In the genomic region with DNA sequence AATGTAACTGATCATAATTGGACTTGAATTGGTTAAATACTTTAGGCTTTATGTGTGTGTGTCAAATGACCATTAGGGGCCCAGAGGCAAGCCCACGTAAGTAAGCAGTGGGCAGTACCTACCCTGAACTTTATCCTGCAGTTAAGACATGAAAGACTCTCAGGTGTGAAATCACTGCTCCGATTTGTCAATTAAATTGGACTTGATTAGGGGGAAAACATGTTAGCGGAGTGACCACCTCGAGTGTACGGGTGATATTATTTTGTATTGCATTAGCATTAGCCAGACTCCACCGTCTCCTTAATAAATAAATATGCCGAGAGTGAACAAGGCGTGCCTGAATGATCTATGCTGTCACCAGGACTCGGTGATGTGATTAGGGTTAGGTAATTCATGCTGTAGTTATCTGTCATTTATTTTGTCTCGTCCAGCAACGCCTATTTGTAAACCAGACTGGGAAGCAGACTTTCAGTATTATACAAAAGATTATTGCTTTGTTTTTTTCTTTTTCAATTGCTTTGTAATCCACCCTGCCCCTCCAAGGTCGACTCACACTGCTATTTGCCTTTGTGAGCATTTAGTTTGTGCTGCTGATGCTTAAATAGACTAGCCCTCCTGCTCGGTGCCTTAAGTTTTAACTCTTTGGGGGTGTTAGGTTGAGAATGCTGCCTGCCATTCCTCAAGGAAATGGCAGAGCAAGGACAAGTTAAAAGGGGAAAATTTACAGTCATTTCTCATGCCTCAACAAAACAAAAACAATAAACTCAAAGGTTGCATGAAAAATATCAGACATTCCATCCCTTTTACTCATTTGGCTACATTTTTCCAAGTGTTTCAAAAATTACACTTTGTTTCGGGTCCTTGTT, we compare ENCODE assay signal across 8 cellular contexts. TPM values are rescaled to one million over a fixed set of nuclear protein-coding genes. Genes with fewer than 3 reads are reported as not detected.
DNase-seq lines count a peak whose midpoint lies in the region; ATAC-seq, FAIRE-seq and TF ChIP-seq lines count a peak whose summit lies in the region.

No MANE protein-coding gene starts in this region.

- no peaks in the 10 kb centered on the region for H3K9me2 ChIP-seq in SK-N-SH

- H3K4me1 ChIP-seq in SK-N-SH (ENCODE audit: control insufficient read depth in 1 of 2, insufficient read depth in 2 of 2, low read depth in 1 of 2, low read length in 1 of 2) = peaks cover 9 to 24% of the 10 kb centered on the region in 2 experiments; a peak in 3 of 4 replicates
- H3K4me1 ChIP-seq in foreskin keratinocyte = peaks cover 13% of the 10 kb centered on the region
- peaks cover 4 to 17% (median 14%) of the 10 kb centered on the region in 3 donors for H3K4me1 ChIP-seq in skeletal muscle tissue (ENCODE audit: control insufficient read depth in 3 of 3, insufficient read depth in 3 of 3, low read length in 3 of 3)

- H3K4me3 ChIP-seq in SK-N-SH (ENCODE audit: low read depth in 2 of 2, low read length in 1 of 2) (peak overlapping the region; percentile 72 to 83), skeletal muscle tissue (ENCODE audit: low read length in 3 of 3) (peak overlapping the region; percentile 79 to 97 (median 88))

- CTCF ChIA-PET in SK-N-SH (lab: Yijun Ruan, JAX) (interaction anchor here (0.7 to 1.2 kb wide), 5 partner anchors 15 to 236 kb away, joined by 3 to 8 read pairs (median 4); no protein-coding TSS in a partner anchor), GM10248 (lab: Yijun Ruan, JAX) (no interaction called here)

- H3K4me2 ChIP-seq in SK-N-SH = peak overlapping the region; percentile 88

- DNase-seq in GM19239 (ENCODE audit: insufficient read length, low spot score) = no peak
- no peak for DNase-seq in SK-N-SH
- DNase-seq in foreskin keratinocyte = peak; percentile 49 to 67
- no peak for DNase-seq in GM10248 (ENCODE audit: extremely low spot score)
- no peak for DNase-seq in stimulated activated CD4-positive, alpha-beta T cell treated with anti-CD3 and anti-CD28 coated beads, Interleukin-2, amount 100 ng/mL, for 24 hours

- H4K20me1 ChIP-seq in SK-N-SH (ENCODE audit: insufficient read depth) = no peaks in the 10 kb centered on the region

- FAIRE-seq in GM19239 (lab: Jason Lieb, UNC) = peak; percentile 68

- H3K9ac ChIP-seq in SK-N-SH (peak overlapping the region; percentile 95), skeletal muscle tissue (ENCODE audit: low read depth in 1 of 3, low read length in 3 of 3) (peak overlapping the region; percentile 80 to 90 (median 90))

- no peak overlapping the region for H2AFZ ChIP-seq in SK-N-SH (ENCODE audit: low read depth)

- POLR2A ChIA-PET in SK-N-SH (lab: Yijun Ruan, JAX) = interaction anchor here (0.6 to 2.6 kb wide), 4 partner anchors 48 to 360 kb away, joined by 3 to 13 read pairs (median 8); no protein-coding TSS in a partner anchor
- POLR2A ChIA-PET in GM10248 (lab: Yijun Ruan, JAX) = no interaction called here

- 1% methylated on average over 14 of the region's 14 CpGs for WGBS in SK-N-SH (ENCODE audit: low lambda C conversion rate)

- H3F3A ChIP-seq in SK-N-SH (replicated peaks; ENCODE audit: insufficient read depth) = peaks cover 28% of the 10 kb centered on the region

- H3K79me2 ChIP-seq in SK-N-SH (ENCODE audit: insufficient read depth) = peaks cover 77% of the 10 kb centered on the region

- TF ChIP-seq EP300 in SK-N-SH (IDR thresholded peaks at IDR 0.05; ENCODE audit: borderline replicate concordance in 1 of 2, low read depth in 1 of 2, low read length in 1 of 2) = no peak

- no peaks in the 10 kb centered on the region for H3K27me3 ChIP-seq in SK-N-SH (ENCODE audit: insufficient read depth)
- no peaks in the 10 kb centered on the region for H3K27me3 ChIP-seq in foreskin keratinocyte
- no peaks in the 10 kb centered on the region for H3K27me3 ChIP-seq in skeletal muscle tissue (ENCODE audit: control insufficient read depth in 3 of 3, insufficient read depth in 3 of 3, low read length in 3 of 3)

- ATAC-seq in foreskin keratinocyte (peak; percentile 24), HG02571 (IDR thresholded peaks at IDR 0.05; ENCODE audit: unreplicated experiment) (no peak), HG02678 (IDR thresholded peaks at IDR 0.05; ENCODE audit: unreplicated experiment) (no peak)

- no peaks in the 10 kb centered on the region for H3K9me3 ChIP-seq in SK-N-SH
- H3K9me3 ChIP-seq in skeletal muscle tissue (ENCODE audit: control insufficient read depth in 3 of 3, low read length in 3 of 3) = no peaks in the 10 kb centered on the region

- 0 out of 2 replicates have a peak, but pooled peaks have one; percentile 9 for TF ChIP-seq RAD21 in SK-N-SH (IDR thresholded peaks at IDR 0.05; ENCODE audit: low read length)

- H3K27ac ChIP-seq in SK-N-SH (ENCODE audit: low read depth in 2 of 2, low read length in 1 of 2) = peak overlapping the region; percentile 95 to 96
- H3K27ac ChIP-seq in foreskin keratinocyte = peak overlapping the region; percentile 77
- peak overlapping the region; percentile 92 for H3K27ac ChIP-seq in skeletal muscle tissue (ENCODE audit: low read depth, low read length)

- H3K36me3 ChIP-seq in SK-N-SH (replicated peaks in 1 of 2; ENCODE audit: control insufficient read depth in 1 of 2, insufficient read depth in 2 of 2, low read length in 1 of 2) = no peaks in the 10 kb centered on the region
- H3K36me3 ChIP-seq in skeletal muscle tissue (ENCODE audit: control insufficient read depth in 3 of 3, insufficient read depth in 3 of 3, low read length in 3 of 3) = no peaks in the 10 kb centered on the region

- TF ChIP-seq CTCF in SK-N-SH (IDR thresholded peaks at IDR 0.05) (no peak), foreskin keratinocyte (conservative IDR thresholded peaks at IDR 0.05) (no peak), GM10248 (IDR thresholded peaks at IDR 0.05; ENCODE audit: control extremely low read depth, extremely low read depth, low read depth, missing control alignments) (no peak)

TF ChIP-seq in SK-N-SH, 30 proteins besides CTCF, POLR2A, EP300 and RAD21:
- peak; percentile 79 for TF ChIP-seq MXI1 (IDR thresholded peaks at IDR 0.05; ENCODE audit: low read depth, low read length)
- TF ChIP-seq TAF1 (IDR thresholded peaks at IDR 0.05; ENCODE audit: borderline replicate concordance, low read depth, low read length) = peak; percentile 27; the same call in 1 of the 2 replicates
- TF ChIP-seq, protein P1, sequence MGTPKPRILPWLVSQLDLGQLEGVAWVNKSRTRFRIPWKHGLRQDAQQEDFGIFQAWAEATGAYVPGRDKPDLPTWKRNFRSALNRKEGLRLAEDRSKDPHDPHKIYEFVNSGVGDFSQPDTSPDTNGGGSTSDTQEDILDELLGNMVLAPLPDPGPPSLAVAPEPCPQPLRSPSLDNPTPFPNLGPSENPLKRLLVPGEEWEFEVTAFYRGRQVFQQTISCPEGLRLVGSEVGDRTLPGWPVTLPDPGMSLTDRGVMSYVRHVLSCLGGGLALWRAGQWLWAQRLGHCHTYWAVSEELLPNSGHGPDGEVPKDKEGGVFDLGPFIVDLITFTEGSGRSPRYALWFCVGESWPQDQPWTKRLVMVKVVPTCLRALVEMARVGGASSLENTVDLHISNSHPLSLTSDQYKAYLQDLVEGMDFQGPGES (IDR thresholded peaks at IDR 0.05; ENCODE audit: low read depth, low read length) = no peak
- TF ChIP-seq, protein P2, sequence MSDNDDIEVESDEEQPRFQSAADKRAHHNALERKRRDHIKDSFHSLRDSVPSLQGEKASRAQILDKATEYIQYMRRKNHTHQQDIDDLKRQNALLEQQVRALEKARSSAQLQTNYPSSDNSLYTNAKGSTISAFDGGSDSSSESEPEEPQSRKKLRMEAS (IDR thresholded peaks at IDR 0.05; ENCODE audit: low read depth) = peak; percentile 38; the same call in 1 of the 2 replicates
- peak; percentile 43 for TF ChIP-seq POLR2AphosphoS5 (IDR thresholded peaks at IDR 0.05; ENCODE audit: low read depth, low read length)
- no peak for TF ChIP-seq TEAD4 (IDR thresholded peaks at IDR 0.05; ENCODE audit: borderline replicate concordance, insufficient read depth)

RNA-seq across cellular contexts. Expression of a gene that starts 1.8 kb away (rescaled TPM):
- 8.2 and 9.9 TPM in 2 replicates for polyA plus RNA-seq in SK-N-SH (2012; rRNA removed)
- polyA plus RNA-seq in SK-N-SH (2012; cell fraction: cytosol; rRNA removed) = 6.5 and 8.0 TPM in 2 replicates
- polyA plus RNA-seq in SK-N-SH (2012; cell fraction: nucleus; rRNA removed) = 15.1 and 25.1 TPM in 2 replicates
- total RNA-seq in foreskin keratinocyte = 9.6 and 11.1 TPM in 2 replicates
- 1.8 and 3.0 TPM in 2 replicates for polyA plus RNA-seq in foreskin keratinocyte
- total RNA-seq in skeletal muscle tissue = 79.9 TPM

Comparison
In these comparisons a context has a peak if more than half of its experiments do, and no peak if none do; other contexts are left out.
1. DNase-seq: peak in foreskin keratinocyte (2 of 2); none in GM19239 (single experiment), SK-N-SH (single experiment), GM10248 (single experiment) and stimulated activated CD4-positive, alpha-beta T cell treated with anti-CD3 and anti-CD28 coated beads, Interleukin-2, amount 100 ng/mL, for 24 hours (0 of 2).
2. Peak in every context shown above with its lines, with median percentiles within 50 percentile points of each other: H3K27ac ChIP-seq.